Comparison of ENCODE assay signal across 1 cellular context in genomic region chr9:135103001-135103446, GRCh38.
TF ChIP-seq lines count a peak whose summit lies in the region.

No MANE protein-coding gene starts in this region.

TF ChIP-seq in HepG2, 621 proteins besides CTCF, POLR2A, EP300 and RAD21 (continued from another document):
- TF ChIP-seq ZBTB40 (IDR thresholded peaks at IDR 0.05) (no peak), ZBTB40 (CRISPR knock-in tag; IDR thresholded peaks at IDR 0.05) (no peak), U2AF2 (IDR thresholded peaks at IDR 0.05; ENCODE audit: low read depth, low read length) (no peak), ZNF816 (CRISPR knock-in tag; IDR thresholded peaks at IDR 0.05; ENCODE audit: borderline replicate concordance) (no peak), AKNA (CRISPR knock-in tag; IDR thresholded peaks at IDR 0.05; ENCODE audit: borderline replicate concordance) (no peak), ZUFSP (CRISPR knock-in tag; IDR thresholded peaks at IDR 0.05; ENCODE audit: borderline replicate concordance) (no peak), IRF2 (CRISPR knock-in tag; IDR thresholded peaks at IDR 0.05) (no peak)
TF ChIP-seq in HepG2: peak in this region for 0.
